ENCODE assay signal across 13 cellular contexts in genomic region chr1:54305906-54306514, GRCh38.
"Had no signal": no experiment of that assay in that cellular context is flagged by ENCODE, and none has a peak within 500 bp of the region (broad histone marks: within the 10 kb centered on the region; RNA-seq: fewer than 3 reads in every experiment).

No MANE protein-coding gene starts in this region.

- H3K4me3 Mint-ChIP-seq: activated T-cell treated with anti-CD3 and anti-CD28 coated beads, Interleukin-2, amount 50 U/mL, for 24 hours; naive B cell had no signal

- H3K27me3 ChIP-seq: brain microvascular endothelial cell, dorsolateral prefrontal cortex, esophagus squamous epithelium, thyroid gland, uterus had no signal

- ATAC-seq: activated naive CD4-positive, alpha-beta T cell treated with anti-CD3 and anti-CD28 coated beads, Interleukin-2, amount 50 U/mL, for 72 hours had no signal

- H3K9me3 Mint-ChIP-seq: activated naive CD4-positive, alpha-beta T cell treated with anti-CD3 and anti-CD28 coated beads, Interleukin-2, amount 50 U/mL, for 72 hours; activated T-cell treated with anti-CD3 and anti-CD28 coated beads, Interleukin-2, amount 50 U/mL, for 24 hours had no signal

- H3K27ac Mint-ChIP-seq: activated T-cell treated with anti-CD3 and anti-CD28 coated beads, Interleukin-2, amount 50 U/mL, for 24 hours had no signal

- H3K9me3 ChIP-seq: esophagus squamous epithelium, thyroid gland, uterus had no signal

- H3K27ac ChIP-seq: brain microvascular endothelial cell, esophagus squamous epithelium, thyroid gland, uterus had no signal

- H3K36me3 Mint-ChIP-seq: activated naive CD4-positive, alpha-beta T cell treated with anti-CD3 and anti-CD28 coated beads, Interleukin-2, amount 50 U/mL, for 72 hours; naive B cell had no signal

- H3K27me3 Mint-ChIP-seq: activated T-cell treated with anti-CD3 and anti-CD28 coated beads, Interleukin-2, amount 50 U/mL, for 24 hours; naive B cell had no signal

- DNase-seq: activated effector memory CD4-positive, alpha-beta T cell treated with anti-CD3 and anti-CD28 coated beads, Interleukin-2, amount 50 U/mL, for 16 hours; activated T-cell treated with anti-CD3 and anti-CD28 coated beads, Interleukin-2, amount 50 U/mL, for 24 hours; amniotic stem cell; brain microvascular endothelial cell; dorsolateral prefrontal cortex; esophagus squamous epithelium; foreskin fibroblast; naive B cell; retina; small intestine; thyroid gland; uterus had no signal
